Comparison of ENCODE assay signal across 8 cellular contexts in genomic region chr12:55931780-55932545, GRCh38. TPM values are rescaled to one million over a fixed set of nuclear protein-coding genes. Genes with fewer than 3 reads are reported as not detected.
A peak's percentile ranks its signal among the peaks of the same experiment; 100 is the strongest.
DNase-seq lines count a peak whose midpoint lies in the region; ATAC-seq and TF ChIP-seq lines count a peak whose summit lies in the region.

No MANE protein-coding gene starts in this region.

- peak overlapping the region; percentile 89 for H3K14ac ChIP-seq in trophoblast cell (ENCODE audit: low read length)

- peak overlapping the region; percentile 56 for H3K4ac ChIP-seq in trophoblast cell (ENCODE audit: low read depth, low read length)

- H3K27me3 ChIP-seq in right atrium auricular region (no peaks in the 10 kb centered on the region), trophoblast cell (ENCODE audit: insufficient read depth, low read length) (no peaks in the 10 kb centered on the region)

- H2BK12ac ChIP-seq in trophoblast cell (ENCODE audit: low read length), result peak overlapping the region; percentile 59

- peak overlapping the region; percentile 82 for H4K8ac ChIP-seq in trophoblast cell (ENCODE audit: low read depth, low read length)

- peaks cover 18% of the 10 kb centered on the region for H3K79me1 ChIP-seq in trophoblast cell (ENCODE audit: low read length)

- DNase-seq in NCI-H1417 (lab: John Stamatoyannopoulos, UW), result peak in 2 of 3 experiments; percentile 41 to 49
- DNase-seq in NCI-H1417 treated with DMSO at 0.1 percent for 48 hours (lab: John Stamatoyannopoulos, UW), result no peak
- DNase-seq in NCI-H510A treated with DMSO at 0.1 percent for 48 hours (lab: John Stamatoyannopoulos, UW), result peak; percentile 58
- peak in 44 of 58 donors; percentile 5 to 71 (median 37) for DNase-seq in anterior cingulate cortex (lab: John Stamatoyannopoulos, UW)
- DNase-seq in right atrium auricular region (ENCODE audit: low spot score), result peak; percentile 63
- DNase-seq in trophoblast cell, result peak in 1 of 2 donors; percentile 7
- no peak for DNase-seq in NCI-H187 (lab: John Stamatoyannopoulos, UW)

- H3K9me3 ChIP-seq in right atrium auricular region, result no peaks in the 10 kb centered on the region
- no peaks in the 10 kb centered on the region for H3K9me3 ChIP-seq in trophoblast cell (ENCODE audit: insufficient read depth, low read depth, low read length)

- peak overlapping the region; percentile 82 for H4K12ac ChIP-seq in trophoblast cell (ENCODE audit: low read depth, low read length)

- H3K36me3 ChIP-seq in right atrium auricular region (no peaks in the 10 kb centered on the region), trophoblast cell (ENCODE audit: control insufficient read depth in 1 of 2, insufficient read depth in 2 of 2, low read length in 2 of 2) (peaks cover 2% of the 10 kb centered on the region in 2 experiments)

- peak overlapping the region; percentile 92 for H2AFZ ChIP-seq in trophoblast cell (ENCODE audit: insufficient read depth, low read length, poor library complexity)

- ATAC-seq in GM19395 (IDR thresholded peaks at IDR 0.05; ENCODE audit: unreplicated experiment), result no peak

- peak overlapping the region; percentile 74 for H4K91ac ChIP-seq in trophoblast cell (ENCODE audit: low read depth, low read length)

- H3K27ac ChIP-seq in right atrium auricular region, result peak overlapping the region; percentile 78 to 86
- peak overlapping the region; percentile 24 for H3K27ac ChIP-seq in trophoblast cell (ENCODE audit: low read depth, low read length)

- H3K9ac ChIP-seq in trophoblast cell (ENCODE audit: low read length), result peak overlapping the region; percentile 71

- peak overlapping the region; percentile 79 for H2BK120ac ChIP-seq in trophoblast cell (ENCODE audit: insufficient read depth, low read length, poor library complexity)

- peak overlapping the region; percentile 94 for H3K18ac ChIP-seq in trophoblast cell (ENCODE audit: low read length)

- peak overlapping the region; percentile 87 for H2AK5ac ChIP-seq in trophoblast cell (ENCODE audit: low read length)

- peak overlapping the region; percentile 66 to 76 for H3K4me3 ChIP-seq in right atrium auricular region
- H3K4me3 ChIP-seq in trophoblast cell (ENCODE audit: low read depth, low read length), result peak overlapping the region; percentile 89

- H3K79me2 ChIP-seq in trophoblast cell (ENCODE audit: control insufficient read depth, insufficient read depth, low read length, poor library complexity), result peaks cover 8% of the 10 kb centered on the region

- peak overlapping the region; percentile 95 for H3K4me2 ChIP-seq in trophoblast cell (ENCODE audit: low read length)

- WGBS in trophoblast cell (ENCODE audit: extremely low coverage, insufficient coverage, insufficient read length), result no CpG with 5 or more reads among the region's 60 CpGs

- H2BK5ac ChIP-seq in trophoblast cell (ENCODE audit: low read depth, low read length, poor library complexity), result peak overlapping the region; percentile 39

- H3K23ac ChIP-seq in trophoblast cell (ENCODE audit: low read length), result no peak overlapping the region

- H3K4me1 ChIP-seq in right atrium auricular region (peaks cover 0 to 56% of the 10 kb centered on the region in 2 donors), trophoblast cell (ENCODE audit: control insufficient read depth in 1 of 2, insufficient read depth in 2 of 2, low read length in 2 of 2) (peaks cover 14 to 22% of the 10 kb centered on the region in 2 experiments)

- no peak for TF ChIP-seq CTCF in right atrium auricular region (IDR thresholded peaks at IDR 0.05)

RNA-seq across cellular contexts. Expression of gene DGKA, which starts 1.0 kb away (rescaled TPM):
- 10 to 100 TPM in 1 of 2 donors, 1 to 10 TPM in 1; 7.3 to 22.8 TPM for total RNA-seq in right atrium auricular region
- 44.8 and 47.5 TPM in 2 replicates for polyA plus RNA-seq in trophoblast cell (2013)

RNA-seq across cellular contexts. Expression of gene PYM1, which starts 4.3 kb away (rescaled TPM):
- total RNA-seq in right atrium auricular region, result 10 to 100 TPM; 17.6 to 20.6 TPM
- 36.7 and 38.2 TPM in 2 replicates for polyA plus RNA-seq in trophoblast cell (2013)

RNA-seq across cellular contexts. Expression of gene PMEL, which starts 33.9 kb away (rescaled TPM):
- 1 to 10 TPM in 1 of 2 donors, under 1 TPM in 1; 0.67 to 1.1 TPM for total RNA-seq in right atrium auricular region
- polyA plus RNA-seq in trophoblast cell (2013), result 31.7 and 33.8 TPM in 2 replicates

RNA-seq across cellular contexts. Expression of gene CDK2, which starts 34.7 kb away (rescaled TPM):
- 10 to 100 TPM in 1 of 2 donors, 1 to 10 TPM in 1; 5.4 to 13.8 TPM for total RNA-seq in right atrium auricular region
- 132 and 144 TPM in 2 replicates for polyA plus RNA-seq in trophoblast cell (2013)

RNA-seq across cellular contexts. Expression of gene RAB5B, which starts 41.9 kb away (rescaled TPM):
- total RNA-seq in right atrium auricular region, result 100 to 1,000 TPM in 1 of 2 donors, 10 to 100 TPM in 1; 93.5 to 108 TPM
- 126 and 127 TPM in 2 replicates for polyA plus RNA-seq in trophoblast cell (2013)

Comparison
In these comparisons a context has a peak if more than half of its experiments do, and no peak if none do; other contexts are left out.
1. DNase-seq: peak in NCI-H1417 (2 of 3), NCI-H510A treated with DMSO at 0.1 percent for 48 hours (single experiment), anterior cingulate cortex (44 of 58) and right atrium auricular region (single experiment); none in NCI-H1417 treated with DMSO at 0.1 percent for 48 hours (single experiment) and NCI-H187 (0 of 2).